Comparison of ENCODE assay signal across 14 cellular contexts in the genomic region with DNA sequence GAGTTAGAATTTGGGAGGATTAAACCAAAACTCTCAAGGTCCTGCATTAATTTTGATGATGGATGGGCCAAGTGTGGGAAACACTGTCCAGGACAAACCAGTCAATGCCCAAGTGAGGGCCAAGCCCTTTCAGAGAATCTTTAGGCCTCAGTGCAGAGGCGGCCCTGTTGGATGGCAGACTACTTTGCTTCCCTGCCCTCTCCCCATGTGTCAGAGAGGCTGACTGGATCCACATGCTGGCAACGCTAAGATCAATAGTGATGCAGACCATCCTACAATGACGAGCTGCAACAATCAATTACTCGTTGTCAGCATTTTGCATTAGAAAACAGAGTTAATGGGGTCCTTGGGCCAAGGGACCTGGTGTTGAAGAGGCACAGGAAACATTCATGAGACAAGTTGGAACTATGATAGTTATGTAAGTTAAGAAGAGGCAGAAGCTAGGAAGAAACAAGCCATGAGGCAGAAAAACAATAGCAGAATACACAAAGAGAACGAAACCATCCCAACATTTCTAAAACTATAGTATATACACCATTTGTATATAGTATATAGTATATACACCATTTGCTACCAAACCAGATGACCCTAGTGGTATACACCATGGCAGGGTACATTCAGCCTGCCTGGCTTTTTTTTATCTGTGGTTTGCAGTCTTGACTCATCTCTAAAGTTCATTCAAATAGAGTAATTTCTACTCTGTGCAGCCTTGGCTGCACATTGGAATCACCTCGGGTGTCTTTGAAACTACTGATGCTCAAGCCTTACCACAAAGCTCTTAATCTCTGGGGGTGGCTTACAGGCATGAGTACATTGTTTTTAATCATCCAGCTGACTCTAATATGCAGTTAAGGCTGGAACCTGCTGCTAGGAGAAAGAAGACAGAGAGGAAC.
DNase-seq lines count a peak whose midpoint lies in the region; ATAC-seq and TF ChIP-seq lines count a peak whose summit lies in the region.
"Had no signal": no experiment of that assay in that cellular context is flagged by ENCODE, and none has a peak within 500 bp of the region (broad histone marks: within the 10 kb centered on the region; RNA-seq: fewer than 3 reads in every experiment).

No MANE protein-coding gene starts in this region.

- POLR2A ChIA-PET in MCF 10A (lab: Yijun Ruan, JAX) = no interaction called here

- no peaks in the 10 kb centered on the region for H3K36me3 Mint-ChIP-seq in MCF 10A (ENCODE audit: insufficient read depth, unreplicated experiment)
- H3K36me3 Mint-ChIP-seq: activated naive CD8-positive, alpha-beta T cell treated with anti-CD3 and anti-CD28 coated beads, Interleukin-2, amount 10 ng/mL, durations not matched to agents 7 days and 5 days; natural killer cell had no signal

- CTCF ChIA-PET in MCF 10A (lab: Yijun Ruan, JAX) = no interaction called here

- H3K4me3 ChIP-seq in GM12865 (ENCODE audit: low read depth, low read length) (no peak overlapping the region), coronary artery (no peak overlapping the region)

- intact Hi-C loops in MCF 10A (cut with micrococcal nuclease) = no loop called here

- ATAC-seq in GM19452 (IDR thresholded peaks at IDR 0.05; ENCODE audit: unreplicated experiment) = peak; percentile 90
- ATAC-seq in HG02938 (IDR thresholded peaks at IDR 0.05; ENCODE audit: unreplicated experiment) = peak; percentile 91
- ATAC-seq: natural killer cell had no signal

- H3K27ac ChIP-seq in coronary artery = no peak overlapping the region

- H3K27me3 Mint-ChIP-seq in MCF 10A (ENCODE audit: insufficient read depth, unreplicated experiment) = no peaks in the 10 kb centered on the region
- H3K27me3 Mint-ChIP-seq: activated naive CD8-positive, alpha-beta T cell treated with anti-CD3 and anti-CD28 coated beads, Interleukin-2, amount 10 ng/mL, durations not matched to agents 7 days and 5 days had no signal

- H3K9me3 Mint-ChIP-seq in MCF 10A (ENCODE audit: unreplicated experiment) = no peaks in the 10 kb centered on the region
- H3K9me3 Mint-ChIP-seq: activated naive CD8-positive, alpha-beta T cell treated with anti-CD3 and anti-CD28 coated beads, Interleukin-2, amount 10 ng/mL, durations not matched to agents 7 days and 5 days had no signal

- H3K4me1 Mint-ChIP-seq in MCF 10A (ENCODE audit: insufficient read depth, unreplicated experiment) = peaks cover 6% of the 10 kb centered on the region
- H3K4me1 Mint-ChIP-seq: activated naive CD8-positive, alpha-beta T cell treated with anti-CD3 and anti-CD28 coated beads, Interleukin-2, amount 10 ng/mL, durations not matched to agents 7 days and 5 days; natural killer cell had no signal

- TF ChIP-seq CTCF in GM12865 (IDR thresholded peaks at IDR 0.05; ENCODE audit: insufficient read depth, low read depth, low read length, missing control alignments) (no peak), coronary artery (IDR thresholded peaks at IDR 0.05) (no peak), MCF 10A (IDR thresholded peaks at IDR 0.05; ENCODE audit: unreplicated experiment) (no peak)

- no peak overlapping the region for H3K27ac Mint-ChIP-seq in MCF 10A (ENCODE audit: low read depth, unreplicated experiment)
- H3K27ac Mint-ChIP-seq: activated naive CD8-positive, alpha-beta T cell treated with anti-CD3 and anti-CD28 coated beads, Interleukin-2, amount 10 ng/mL, durations not matched to agents 7 days and 5 days; natural killer cell had no signal

- H3K4me3 Mint-ChIP-seq in MCF 10A (ENCODE audit: unreplicated experiment) = no peak overlapping the region
- H3K4me3 Mint-ChIP-seq: activated naive CD8-positive, alpha-beta T cell treated with anti-CD3 and anti-CD28 coated beads, Interleukin-2, amount 10 ng/mL, durations not matched to agents 7 days and 5 days; natural killer cell had no signal

- no TSS peak for BruUV-seq in MCF 10A (replicated peaks; lab: Mats Ljungman, UMichigan)

- DNase-seq in GM12865 (ENCODE audit: low read depth) (peak; percentile 58), MV-4-11 (lab: John Stamatoyannopoulos, UW) (peak; percentile 29), NCI-H1694 (lab: John Stamatoyannopoulos, UW) (no peak), NCI-H526 treated with DMSO at 0.1 percent for 48 hours (lab: John Stamatoyannopoulos, UW) (no peak), coronary artery (ENCODE audit: low spot score) (no peak), MCF 10A (ENCODE audit: unreplicated experiment) (no peak)
- DNase-seq: activated naive CD8-positive, alpha-beta T cell treated with anti-CD3 and anti-CD28 coated beads, Interleukin-2, amount 10 ng/mL, durations not matched to agents 7 days and 5 days; BE2C; natural killer cell; NCI-H1417 treated with DMSO at 0.1 percent for 48 hours; RPMI8226; stimulated activated CD4-positive, alpha-beta T cell treated with anti-CD3 and anti-CD28 coated beads, Interleukin-2, amount 100 ng/mL, for 24 hours had no signal

Comparison
In these comparisons a context has a peak if more than half of its experiments do, and no peak if none do; other contexts are left out.
1. DNase-seq: peak in GM12865 (single experiment) and MV-4-11 (single experiment); none in NCI-H1694 (single experiment), NCI-H526 treated with DMSO at 0.1 percent for 48 hours (single experiment), coronary artery (single experiment) and MCF 10A (single experiment).